17 cellular contexts compared by ENCODE assay signal in genomic region chr15:95262866-95263564, GRCh38.
DNase-seq lines count a peak whose midpoint lies in the region; ATAC-seq and TF ChIP-seq lines count a peak whose summit lies in the region.
"Had no signal": no experiment of that assay in that cellular context is flagged by ENCODE, and none has a peak within 500 bp of the region (broad histone marks: within the 10 kb centered on the region; RNA-seq: fewer than 3 reads in every experiment).

No MANE protein-coding gene starts in this region.

- peaks cover 15% of the 10 kb centered on the region for H3K27me3 ChIP-seq in Loucy (ENCODE audit: insufficient read depth, low read length, poor library complexity, severe bottlenecking)
- H3K27me3 ChIP-seq: sigmoid colon had no signal

- H3K36me3 ChIP-seq in Loucy (ENCODE audit: insufficient read depth, low read length) = no peaks in the 10 kb centered on the region
- H3K36me3 ChIP-seq: sigmoid colon had no signal

- H3K9me3 Mint-ChIP-seq in type B pancreatic cell = no peaks in the 10 kb centered on the region

- no peak for ATAC-seq in HG02973 (IDR thresholded peaks at IDR 0.05; ENCODE audit: unreplicated experiment)

- no peaks in the 10 kb centered on the region for H3K27me3 Mint-ChIP-seq in type B pancreatic cell

- no peak overlapping the region for H3K4me3 Mint-ChIP-seq in type B pancreatic cell

- H3K9me3 ChIP-seq in Loucy (ENCODE audit: insufficient read depth, low read depth, low read length) = no peaks in the 10 kb centered on the region
- H3K9me3 ChIP-seq: sigmoid colon had no signal

- H2AFZ ChIP-seq in Loucy (ENCODE audit: low read length) = no peak overlapping the region

- no peaks in the 10 kb centered on the region for H3F3A ChIP-seq in Loucy (ENCODE audit: low read depth)

- H3K9ac ChIP-seq in Loucy (ENCODE audit: low read depth, low read length, poor library complexity, severe bottlenecking) = no peak overlapping the region

- H3K36me3 Mint-ChIP-seq in type B pancreatic cell = no peaks in the 10 kb centered on the region

- no peak overlapping the region for H3K27ac Mint-ChIP-seq in type B pancreatic cell

- H3K9me2 ChIP-seq in Loucy (replicated peaks; ENCODE audit: low read depth, low read length) = no peaks in the 10 kb centered on the region

- H3K4me3 ChIP-seq in Loucy (ENCODE audit: low read length, poor library complexity, severe bottlenecking) = no peak overlapping the region
- no peak overlapping the region for H3K4me3 ChIP-seq in choroid plexus epithelial cell (ENCODE audit: low read depth, low read length)
- H3K4me3 ChIP-seq: lung, sigmoid colon had no signal

- H4K20me1 ChIP-seq in Loucy (ENCODE audit: insufficient read depth, low read length, poor library complexity, severe bottlenecking) = no peaks in the 10 kb centered on the region

- TF ChIP-seq CTCF in Loucy (conservative IDR thresholded peaks at IDR 0.05; ENCODE audit: low read length) (no peak), choroid plexus epithelial cell (conservative IDR thresholded peaks at IDR 0.05; ENCODE audit: low read depth, low read length) (no peak), type B pancreatic cell (conservative IDR thresholded peaks at IDR 0.05) (no peak)

- DNase-seq in AG08395 (ENCODE audit: low spot score) (peak; percentile 41), choroid plexus epithelial cell (ENCODE audit: low read depth) (peak; percentile 76), myocyte (ENCODE audit: low read depth) (peak; percentile 36), type B pancreatic cell (ENCODE audit: extremely low spot score, unreplicated experiment) (no peak), islet precursor cell (no peak), NCI-H82 treated with DMSO at 0.1 percent for 48 hours (lab: John Stamatoyannopoulos, UW; ENCODE audit: unreplicated experiment) (no peak)
- DNase-seq: ACHN; activated effector memory CD4-positive, alpha-beta T cell treated with anti-CD3 and anti-CD28 coated beads, Interleukin-2, amount 50 U/mL, for 16 hours; GOT3; hippocampal formation; NCI-H2107; SHP77 treated with DMSO at 0.1 percent for 48 hours; sigmoid colon; T-helper 9 cell had no signal

- peaks cover 16% of the 10 kb centered on the region for H3K4me1 ChIP-seq in Loucy (ENCODE audit: insufficient read depth, low read length, poor library complexity, severe bottlenecking)

- no peaks in the 10 kb centered on the region for H3K79me2 ChIP-seq in Loucy (ENCODE audit: insufficient read depth, low read length)

- peak overlapping the region; percentile 16 for H3K4me2 ChIP-seq in Loucy (ENCODE audit: low read depth, low read length, poor library complexity, severe bottlenecking)

- H3K4me1 Mint-ChIP-seq in type B pancreatic cell (ENCODE audit: unreplicated experiment) = peaks cover 19% of the 10 kb centered on the region

Comparison
In these comparisons a context has a peak if more than half of its experiments do, and no peak if none do; other contexts are left out.
1. DNase-seq: peak in AG08395 (single experiment), choroid plexus epithelial cell (single experiment) and myocyte (single experiment); none in type B pancreatic cell (single experiment), islet precursor cell (single experiment) and NCI-H82 treated with DMSO at 0.1 percent for 48 hours (single experiment).